ENCODE assay signal across 17 cellular contexts in the genomic region with DNA sequence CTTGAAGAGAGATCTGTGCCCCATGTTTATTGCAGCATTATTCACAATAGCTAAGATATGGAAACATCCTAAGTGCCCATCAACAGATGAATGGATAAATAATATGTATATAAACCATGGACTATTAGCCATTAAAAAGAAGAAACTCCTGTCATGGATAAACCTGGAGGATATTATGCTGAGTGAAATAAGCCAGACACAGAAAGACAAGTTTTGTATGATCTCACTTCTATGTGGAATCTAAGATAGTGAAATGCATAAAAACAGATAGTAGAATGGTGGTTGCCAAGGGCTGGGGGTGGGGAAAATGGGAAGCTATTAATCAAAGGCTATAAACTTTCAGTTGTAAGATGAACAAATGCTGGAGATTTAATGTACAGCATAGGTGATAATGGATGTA. TPM values are rescaled to one million over a fixed set of nuclear protein-coding genes. Genes with fewer than 3 reads are reported as not detected.
DNase-seq lines count a peak whose midpoint lies in the region; TF ChIP-seq lines count a peak whose summit lies in the region.
"Had no signal": no experiment of that assay in that cellular context is flagged by ENCODE, and none has a peak within 500 bp of the region (broad histone marks: within the 10 kb centered on the region; RNA-seq: fewer than 3 reads in every experiment).

No MANE protein-coding gene starts in this region.

- peak; percentile 6 for DNase-seq in ELR (ENCODE audit: low read depth)
- DNase-seq in OCI-M1 (lab: John Stamatoyannopoulos, UW): peak; percentile 57
- peak; percentile 46 for DNase-seq in fibroblast of the aortic adventitia (ENCODE audit: low read depth)
- no peak for DNase-seq in activated CD4-positive, alpha-beta T cell treated with anti-CD3 and anti-CD28 coated beads for 4 hours
- DNase-seq in DMS53 (lab: John Stamatoyannopoulos, UW): no peak
- DNase-seq in CD4-positive, alpha-beta memory T cell: no peak
- DNase-seq: ACHN; BE2C; C1 segment of cervical spinal cord; Caco-2; CD4-positive, CD25-positive, alpha-beta regulatory T cell; DMS79 treated with DMSO at 0.1 percent for 48 hours; H9 had no signal

- no peak for TF ChIP-seq CTCF in fibroblast of the aortic adventitia (IDR thresholded peaks at IDR 0.05; ENCODE audit: insufficient read depth, low read length)

- no peak overlapping the region for H3K27ac ChIP-seq in CD4-positive, alpha-beta memory T cell (ENCODE audit: low read depth, low read length)

- no peaks in the 10 kb centered on the region for H3K36me3 Mint-ChIP-seq in CD4-positive, alpha-beta memory T cell
- H3K36me3 Mint-ChIP-seq: CD4-positive, CD25-positive, alpha-beta regulatory T cell had no signal

- peaks cover 0 to 5% (median 0%) of the 10 kb centered on the region in 8 donors for H3K9me3 Mint-ChIP-seq in CD4-positive, alpha-beta memory T cell

- H3K4me3 ChIP-seq in fibroblast of the aortic adventitia (ENCODE audit: low read depth, low read length): no peak overlapping the region
- H3K4me3 ChIP-seq in CD4-positive, alpha-beta memory T cell (ENCODE audit: low read length in 2 of 2): no peak overlapping the region
- H3K4me3 ChIP-seq: GM12878 had no signal

- peaks cover 11 to 22% of the 10 kb centered on the region in 2 donors for H3K27me3 Mint-ChIP-seq in CD4-positive, alpha-beta memory T cell

- H3K36me3 ChIP-seq in CD4-positive, alpha-beta memory T cell (ENCODE audit: insufficient read depth, low read length): no peaks in the 10 kb centered on the region
- H3K36me3 ChIP-seq: BE2C had no signal

- peaks cover 3% of the 10 kb centered on the region for H3K4me1 ChIP-seq in CD4-positive, alpha-beta memory T cell (ENCODE audit: insufficient read depth, low read length)
- H3K4me1 ChIP-seq: BE2C had no signal

- POLR2A ChIA-PET in CD4-positive, alpha-beta memory T cell (lab: Charles Lee; ENCODE audit: partially characterized antibody): no interaction called here

- CTCF ChIA-PET in CD4-positive, alpha-beta memory T cell (lab: Charles Lee; ENCODE audit: partially characterized antibody): no interaction called here

- H3K4me3 Mint-ChIP-seq in CD4-positive, alpha-beta memory T cell: no peak overlapping the region
- H3K4me3 Mint-ChIP-seq: CD4-positive, CD25-positive, alpha-beta regulatory T cell; H9 had no signal

- H3K4me1 Mint-ChIP-seq in CD4-positive, alpha-beta memory T cell: peaks cover 4 to 10% (median 8%) of the 10 kb centered on the region in 4 donors

- no peak overlapping the region for H3K27ac Mint-ChIP-seq in CD4-positive, alpha-beta memory T cell
- H3K27ac Mint-ChIP-seq: CD4-positive, CD25-positive, alpha-beta regulatory T cell; H9 had no signal

- H3K27me3 ChIP-seq in CD4-positive, alpha-beta memory T cell (ENCODE audit: insufficient read depth, low read length): no peaks in the 10 kb centered on the region
- H3K27me3 ChIP-seq: BE2C had no signal

- intact Hi-C loops in CD4-positive, alpha-beta memory T cell (cut with micrococcal nuclease): no loop called here

- H3K9me3 ChIP-seq in CD4-positive, alpha-beta memory T cell (ENCODE audit: control insufficient read depth in 1 of 2, low read length in 2 of 2): no peaks in the 10 kb centered on the region
- H3K9me3 ChIP-seq: BE2C, Caco-2 had no signal

RNA-seq across cellular contexts. Expression of a gene that starts 19.9 kb away (rescaled TPM):
- total RNA-seq in fibroblast of the aortic adventitia (ENCODE audit: low replicate concordance): 15.0 and 27.3 TPM in 2 replicates
- 10 to 100 TPM; 18.7 to 23.5 TPM for total RNA-seq in CD4-positive, alpha-beta memory T cell
- polyA plus RNA-seq in CD4-positive, alpha-beta memory T cell: 10 to 100 TPM; 10.5 to 16.5 TPM

RNA-seq across cellular contexts. Expression of a gene that starts 51.2 kb away (rescaled TPM):
- not detected in 2 replicates for total RNA-seq in fibroblast of the aortic adventitia (ENCODE audit: low replicate concordance)
- not detected for total RNA-seq in CD4-positive, alpha-beta memory T cell
- polyA plus RNA-seq in CD4-positive, alpha-beta memory T cell: not detected
- total RNA-seq: A172; Caco-2; CD4-positive, CD25-positive, alpha-beta regulatory T cell; G401; GM12878; IMR-90 had no signal
- polyA plus RNA-seq: CD4-positive, CD25-positive, alpha-beta regulatory T cell; IMR-90 had no signal

Comparison
In these comparisons a context has a peak if more than half of its experiments do, and no peak if none do; other contexts are left out.
1. DNase-seq: peak in ELR (single experiment), OCI-M1 (single experiment) and fibroblast of the aortic adventitia (single experiment); none in activated CD4-positive, alpha-beta T cell treated with anti-CD3 and anti-CD28 coated beads for 4 hours (0 of 2), DMS53 (single experiment) and CD4-positive, alpha-beta memory T cell (0 of 5).